ENCODE assay signal across 12 cellular contexts in the genomic region with DNA sequence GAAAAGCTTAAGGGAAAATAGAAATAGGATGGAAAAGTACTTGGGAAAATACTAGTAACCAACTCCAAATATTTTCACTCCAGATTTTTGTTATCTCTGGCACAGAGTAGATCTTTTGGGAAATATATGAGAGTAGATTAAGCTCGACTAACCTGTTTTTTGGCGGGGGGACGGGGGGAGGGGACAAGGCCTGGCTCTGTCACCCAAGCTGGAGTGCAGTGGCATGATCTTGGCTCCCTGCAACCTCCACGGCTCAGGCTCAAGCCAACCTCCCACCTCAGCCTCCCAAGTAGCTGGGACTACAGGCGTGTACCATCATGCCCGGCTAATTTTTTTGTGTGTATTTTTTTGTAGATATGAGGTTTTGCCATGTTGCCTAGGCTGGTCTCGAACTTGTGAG.
"Had no signal": no experiment of that assay in that cellular context is flagged by ENCODE, and none has a peak within 500 bp of the region (broad histone marks: within the 10 kb centered on the region; RNA-seq: fewer than 3 reads in every experiment).

No MANE protein-coding gene starts in this region.

- H3K27ac ChIP-seq: heart right ventricle, transverse colon had no signal

- H3K27me3 ChIP-seq: heart right ventricle, transverse colon had no signal

- H3K27me3 Mint-ChIP-seq: central memory CD8-positive, alpha-beta T cell had no signal

- ATAC-seq: activated CD4-positive, CD25-positive, alpha-beta regulatory T cell treated with anti-CD3 and anti-CD28 coated beads, Interleukin-2, amount 50 U/mL, for 24 hours; heart right ventricle; left ventricle myocardium superior had no signal

- H3K9me3 Mint-ChIP-seq: central memory CD8-positive, alpha-beta T cell had no signal

- H3K36me3 ChIP-seq: transverse colon had no signal

- H3K9me3 ChIP-seq: heart right ventricle, transverse colon had no signal

- H3K4me3 ChIP-seq: heart right ventricle, smooth muscle cell, transverse colon had no signal

- DNase-seq: activated CD4-positive, alpha-beta T cell treated with anti-CD3 and anti-CD28 coated beads, Interleukin-2, amount 50 U/mL, for 4 hours; cortex of kidney; effector CD8-positive, alpha-beta T cell; kidney; left ventricle myocardium superior; mesendoderm; T-helper 2 cell; transverse colon had no signal

- H3K4me3 Mint-ChIP-seq: central memory CD8-positive, alpha-beta T cell had no signal
